Comparison of ENCODE assay signal across 1 cellular context in genomic region chr11:125272822-125273221, GRCh38.
TF ChIP-seq lines count a peak whose summit lies in the region.

No MANE protein-coding gene starts in this region.

TF ChIP-seq in IMR-90, 13 proteins besides CTCF, POLR2A, EP300 and RAD21 (continued from another document):
- TF ChIP-seq MAZ (IDR thresholded peaks at IDR 0.05; ENCODE audit: borderline replicate concordance, low read depth, low read length) (no peak), USF2 (IDR thresholded peaks at IDR 0.05; ENCODE audit: low read depth, low read length) (no peak)
